In genomic region chr5:55692106-55692417, GRCh38 we compare ENCODE assay signal across 2 cellular contexts.
TF ChIP-seq lines count a peak whose summit lies in the region.

No MANE protein-coding gene starts in this region.

TF ChIP-seq in A549, 52 proteins besides CTCF, POLR2A, EP300 and RAD21:
- TF ChIP-seq KDM1A (IDR thresholded peaks at IDR 0.05; ENCODE audit: low read depth) (no peak), TFCP2L1 (CRISPR knock-in tag; IDR thresholded peaks at IDR 0.05) (no peak), NR3C1 (IDR thresholded peaks at IDR 0.05) (no peak), BHLHE40 (IDR thresholded peaks at IDR 0.05; ENCODE audit: low read depth, low read length) (no peak), ZC3H11A (IDR thresholded peaks at IDR 0.05) (no peak), MYC (IDR thresholded peaks at IDR 0.05; ENCODE audit: borderline replicate concordance, low read length) (no peak), MAFK (IDR thresholded peaks at IDR 0.05; ENCODE audit: partially characterized antibody) (no peak), GATA3 (IDR thresholded peaks at IDR 0.05; ENCODE audit: borderline replicate concordance) (no peak), SREBF2 (IDR thresholded peaks at IDR 0.05) (no peak), ZFP36 (IDR thresholded peaks at IDR 0.05; ENCODE audit: borderline replicate concordance, partially characterized antibody) (no peak), ESRRA (IDR thresholded peaks at IDR 0.05; ENCODE audit: borderline replicate concordance, low read length) (no peak), HES2 (IDR thresholded peaks at IDR 0.05) (no peak)

TF ChIP-seq in HepG2, 621 proteins besides CTCF, POLR2A, EP300 and RAD21:
- TF ChIP-seq PRPF4 (IDR thresholded peaks at IDR 0.05; ENCODE audit: low read depth, low read length, poor library complexity, severe bottlenecking) = no peak
- TF ChIP-seq MYC (CRISPR knock-in tag; IDR thresholded peaks at IDR 0.05; ENCODE audit: borderline replicate concordance) = no peak
- TF ChIP-seq, protein P1, sequence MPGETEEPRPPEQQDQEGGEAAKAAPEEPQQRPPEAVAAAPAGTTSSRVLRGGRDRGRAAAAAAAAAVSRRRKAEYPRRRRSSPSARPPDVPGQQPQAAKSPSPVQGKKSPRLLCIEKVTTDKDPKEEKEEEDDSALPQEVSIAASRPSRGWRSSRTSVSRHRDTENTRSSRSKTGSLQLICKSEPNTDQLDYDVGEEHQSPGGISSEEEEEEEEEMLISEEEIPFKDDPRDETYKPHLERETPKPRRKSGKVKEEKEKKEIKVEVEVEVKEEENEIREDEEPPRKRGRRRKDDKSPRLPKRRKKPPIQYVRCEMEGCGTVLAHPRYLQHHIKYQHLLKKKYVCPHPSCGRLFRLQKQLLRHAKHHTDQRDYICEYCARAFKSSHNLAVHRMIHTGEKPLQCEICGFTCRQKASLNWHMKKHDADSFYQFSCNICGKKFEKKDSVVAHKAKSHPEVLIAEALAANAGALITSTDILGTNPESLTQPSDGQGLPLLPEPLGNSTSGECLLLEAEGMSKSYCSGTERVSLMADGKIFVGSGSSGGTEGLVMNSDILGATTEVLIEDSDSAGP (CRISPR knock-in tag; IDR thresholded peaks at IDR 0.05; ENCODE audit: borderline replicate concordance) = no peak
- TF ChIP-seq ZNF383 (CRISPR knock-in tag; IDR thresholded peaks at IDR 0.05; ENCODE audit: borderline replicate concordance) = no peak
- TF ChIP-seq ZNF709 (CRISPR knock-in tag; IDR thresholded peaks at IDR 0.05) = no peak
- no peak for TF ChIP-seq DNMT3B (CRISPR knock-in tag; conservative IDR thresholded peaks at IDR 0.05)
- TF ChIP-seq NR2C2 (CRISPR knock-in tag; IDR thresholded peaks at IDR 0.05; ENCODE audit: borderline replicate concordance) = no peak
- TF ChIP-seq KDM1A (CRISPR knock-in tag; IDR thresholded peaks at IDR 0.05) = no peak
- no peak for TF ChIP-seq YEATS2 (CRISPR knock-in tag; IDR thresholded peaks at IDR 0.05; ENCODE audit: borderline replicate concordance)
- TF ChIP-seq ZBTB49 (CRISPR knock-in tag; IDR thresholded peaks at IDR 0.05; ENCODE audit: borderline replicate concordance) = no peak
- TF ChIP-seq, protein P2, sequence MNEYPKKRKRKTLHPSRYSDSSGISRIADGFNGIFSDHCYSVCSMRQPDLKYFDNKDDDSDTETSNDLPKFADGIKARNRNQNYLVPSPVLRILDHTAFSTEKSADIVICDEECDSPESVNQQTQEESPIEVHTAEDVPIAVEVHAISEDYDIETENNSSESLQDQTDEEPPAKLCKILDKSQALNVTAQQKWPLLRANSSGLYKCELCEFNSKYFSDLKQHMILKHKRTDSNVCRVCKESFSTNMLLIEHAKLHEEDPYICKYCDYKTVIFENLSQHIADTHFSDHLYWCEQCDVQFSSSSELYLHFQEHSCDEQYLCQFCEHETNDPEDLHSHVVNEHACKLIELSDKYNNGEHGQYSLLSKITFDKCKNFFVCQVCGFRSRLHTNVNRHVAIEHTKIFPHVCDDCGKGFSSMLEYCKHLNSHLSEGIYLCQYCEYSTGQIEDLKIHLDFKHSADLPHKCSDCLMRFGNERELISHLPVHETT (CRISPR knock-in tag; conservative IDR thresholded peaks at IDR 0.05) = no peak
